ENCODE assay signal across 8 cellular contexts in genomic region chr10:99659868-99660366, GRCh38. TPM values are rescaled to one million over a fixed set of nuclear protein-coding genes. Genes with fewer than 3 reads are reported as not detected.
DNase-seq lines count a peak whose midpoint lies in the region; ATAC-seq, FAIRE-seq and TF ChIP-seq lines count a peak whose summit lies in the region.

No MANE protein-coding gene starts in this region.

- peak overlapping the region; percentile 96 for H3K4me3 Mint-ChIP-seq in activated T-helper 1 cell treated with anti-CD3 and anti-CD28 coated beads, Interleukin-12 subunit alpha, Interleukin-12 subunit beta, Interleukin-2, Interleukin-4 antibody, amounts not matched to agents 30 ng/mL and 10 ng/mL and 1 ng/mL, durations not matched to agents 14 hours and 24 hours and 36 hours
- H3K4me3 Mint-ChIP-seq in stimulated activated memory B cell treated with anti-CD40 and anti-IgM and Interleukin-4, amounts not matched to agents 10 μg/mL and 1 μg/mL and 100 μg/mL, for 72 hours: peak overlapping the region; percentile 92

- H3K27me3 Mint-ChIP-seq in activated T-helper 1 cell treated with anti-CD3 and anti-CD28 coated beads, Interleukin-12 subunit alpha, Interleukin-12 subunit beta, Interleukin-2, Interleukin-4 antibody, amounts not matched to agents 30 ng/mL and 10 ng/mL and 1 ng/mL, durations not matched to agents 14 hours and 24 hours and 36 hours (ENCODE audit: insufficient read depth): peaks cover 19% of the 10 kb centered on the region
- H3K27me3 Mint-ChIP-seq in stimulated activated memory B cell treated with anti-CD40 and anti-IgM and Interleukin-4, amounts not matched to agents 10 μg/mL and 1 μg/mL and 100 μg/mL, for 72 hours: no peaks in the 10 kb centered on the region

- H3K36me3 Mint-ChIP-seq in activated T-helper 1 cell treated with anti-CD3 and anti-CD28 coated beads, Interleukin-12 subunit alpha, Interleukin-12 subunit beta, Interleukin-2, Interleukin-4 antibody, amounts not matched to agents 30 ng/mL and 10 ng/mL and 1 ng/mL, durations not matched to agents 14 hours and 24 hours and 36 hours (ENCODE audit: low read depth): peaks cover 4% of the 10 kb centered on the region
- peaks cover 14% of the 10 kb centered on the region for H3K36me3 Mint-ChIP-seq in stimulated activated memory B cell treated with anti-CD40 and anti-IgM and Interleukin-4, amounts not matched to agents 10 μg/mL and 1 μg/mL and 100 μg/mL, for 72 hours

- no peak for ATAC-seq in stimulated activated memory B cell treated with anti-CD40 and anti-IgM and Interleukin-4, amounts not matched to agents 10 μg/mL and 1 μg/mL and 100 μg/mL, for 72 hours
- ATAC-seq in HG02588 (IDR thresholded peaks at IDR 0.05; ENCODE audit: unreplicated experiment): no peak
- ATAC-seq in GM19351 (IDR thresholded peaks at IDR 0.05; ENCODE audit: unreplicated experiment): no peak

- peak; percentile 25 for DNase-seq in NCI-H510A treated with DMSO at 0.1 percent for 48 hours (lab: John Stamatoyannopoulos, UW)
- no peak for DNase-seq in NCI-H510A (lab: John Stamatoyannopoulos, UW)
- no peak for DNase-seq in activated T-helper 1 cell treated with anti-CD3 and anti-CD28 coated beads, Interleukin-12 subunit alpha, Interleukin-12 subunit beta, Interleukin-2, Interleukin-4 antibody, amounts not matched to agents 30 ng/mL and 10 ng/mL and 1 ng/mL, durations not matched to agents 14 hours and 24 hours and 36 hours (ENCODE audit: low spot score)
- DNase-seq in GM12892 (ENCODE audit: insufficient read length): no peak

- TF ChIP-seq POLR2A in GM12892 (IDR thresholded peaks at IDR 0.05; ENCODE audit: low read depth, low read length): no peak

- H3K4me3 ChIP-seq in iPS-18c (ENCODE audit: insufficient read depth, low read depth, low read length): peak overlapping the region; percentile 93

- H3K4me1 Mint-ChIP-seq in activated T-helper 1 cell treated with anti-CD3 and anti-CD28 coated beads, Interleukin-12 subunit alpha, Interleukin-12 subunit beta, Interleukin-2, Interleukin-4 antibody, amounts not matched to agents 30 ng/mL and 10 ng/mL and 1 ng/mL, durations not matched to agents 14 hours and 24 hours and 36 hours (ENCODE audit: low read depth): peaks cover 17% of the 10 kb centered on the region
- H3K4me1 Mint-ChIP-seq in stimulated activated memory B cell treated with anti-CD40 and anti-IgM and Interleukin-4, amounts not matched to agents 10 μg/mL and 1 μg/mL and 100 μg/mL, for 72 hours: peaks cover 37% of the 10 kb centered on the region

- intact Hi-C loops in activated T-helper 1 cell treated with anti-CD3 and anti-CD28 coated beads, Interleukin-12 subunit alpha, Interleukin-12 subunit beta, Interleukin-2, Interleukin-4 antibody, amounts not matched to agents 30 ng/mL and 10 ng/mL and 1 ng/mL, durations not matched to agents 14 hours and 24 hours and 36 hours (cut with micrococcal nuclease): loop anchor here (1.0 kb wide), 3 partner anchors 40 to 230 kb away; partner anchors contain the start of genes GOT1 and SLC25A28

- no peaks in the 10 kb centered on the region for H3K9me3 ChIP-seq in iPS-18c (ENCODE audit: control insufficient read depth, insufficient read depth, low read length)

- H3K9me3 Mint-ChIP-seq in activated T-helper 1 cell treated with anti-CD3 and anti-CD28 coated beads, Interleukin-12 subunit alpha, Interleukin-12 subunit beta, Interleukin-2, Interleukin-4 antibody, amounts not matched to agents 30 ng/mL and 10 ng/mL and 1 ng/mL, durations not matched to agents 14 hours and 24 hours and 36 hours: no peaks in the 10 kb centered on the region
- no peaks in the 10 kb centered on the region for H3K9me3 Mint-ChIP-seq in stimulated activated memory B cell treated with anti-CD40 and anti-IgM and Interleukin-4, amounts not matched to agents 10 μg/mL and 1 μg/mL and 100 μg/mL, for 72 hours

- H3K27ac Mint-ChIP-seq in activated T-helper 1 cell treated with anti-CD3 and anti-CD28 coated beads, Interleukin-12 subunit alpha, Interleukin-12 subunit beta, Interleukin-2, Interleukin-4 antibody, amounts not matched to agents 30 ng/mL and 10 ng/mL and 1 ng/mL, durations not matched to agents 14 hours and 24 hours and 36 hours: no peak overlapping the region
- peak overlapping the region; percentile 85 for H3K27ac Mint-ChIP-seq in stimulated activated memory B cell treated with anti-CD40 and anti-IgM and Interleukin-4, amounts not matched to agents 10 μg/mL and 1 μg/mL and 100 μg/mL, for 72 hours

- FAIRE-seq in GM12892 (lab: Jason Lieb, UNC): no peak

RNA-seq across cellular contexts. Expression of gene ENTPD7, which starts 0.6 kb away (rescaled TPM):
- 11.0 and 11.1 TPM in 2 replicates for total RNA-seq in activated T-helper 1 cell treated with anti-CD3 and anti-CD28 coated beads, Interleukin-12 subunit alpha, Interleukin-12 subunit beta, Interleukin-2, Interleukin-4 antibody, amounts not matched to agents 30 ng/mL and 10 ng/mL and 1 ng/mL, durations not matched to agents 14 hours and 24 hours and 36 hours
- 2.2 TPM for polyA plus RNA-seq in GM12892 (2012; ENCODE audit: missing spikeins)

RNA-seq across cellular contexts. Expression of gene SLC25A28, which starts 39.7 kb away (rescaled TPM):
- 53.3 and 62.3 TPM in 2 replicates for total RNA-seq in activated T-helper 1 cell treated with anti-CD3 and anti-CD28 coated beads, Interleukin-12 subunit alpha, Interleukin-12 subunit beta, Interleukin-2, Interleukin-4 antibody, amounts not matched to agents 30 ng/mL and 10 ng/mL and 1 ng/mL, durations not matched to agents 14 hours and 24 hours and 36 hours
- polyA plus RNA-seq in GM12892 (2012; ENCODE audit: missing spikeins): 38.5 TPM
